ENCODE assay signal across 1 cellular context in genomic region chr19:5060591-5061339, GRCh38.
TF ChIP-seq lines count a peak whose summit lies in the region.

No MANE protein-coding gene starts in this region.

TF ChIP-seq in GM23338, 12 proteins besides CTCF, POLR2A, EP300 and RAD21 (continued from another document):
- TF ChIP-seq ETS1 (IDR thresholded peaks at IDR 0.05): no peak
- TF ChIP-seq EZH2 (IDR thresholded peaks at IDR 0.05; ENCODE audit: low read depth, unreplicated experiment): no peak
- TF ChIP-seq NANOG (IDR thresholded peaks at IDR 0.05; ENCODE audit: borderline replicate concordance): no peak
- no peak for TF ChIP-seq JUNB (IDR thresholded peaks at IDR 0.05; ENCODE audit: unreplicated experiment)
- TF ChIP-seq ZNF114 (CRISPR knock-in tag; IDR thresholded peaks at IDR 0.05): no peak
- no peak for TF ChIP-seq CREB1 (CRISPR knock-in tag; IDR thresholded peaks at IDR 0.05; ENCODE audit: low read depth)
- TF ChIP-seq, protein P1, sequence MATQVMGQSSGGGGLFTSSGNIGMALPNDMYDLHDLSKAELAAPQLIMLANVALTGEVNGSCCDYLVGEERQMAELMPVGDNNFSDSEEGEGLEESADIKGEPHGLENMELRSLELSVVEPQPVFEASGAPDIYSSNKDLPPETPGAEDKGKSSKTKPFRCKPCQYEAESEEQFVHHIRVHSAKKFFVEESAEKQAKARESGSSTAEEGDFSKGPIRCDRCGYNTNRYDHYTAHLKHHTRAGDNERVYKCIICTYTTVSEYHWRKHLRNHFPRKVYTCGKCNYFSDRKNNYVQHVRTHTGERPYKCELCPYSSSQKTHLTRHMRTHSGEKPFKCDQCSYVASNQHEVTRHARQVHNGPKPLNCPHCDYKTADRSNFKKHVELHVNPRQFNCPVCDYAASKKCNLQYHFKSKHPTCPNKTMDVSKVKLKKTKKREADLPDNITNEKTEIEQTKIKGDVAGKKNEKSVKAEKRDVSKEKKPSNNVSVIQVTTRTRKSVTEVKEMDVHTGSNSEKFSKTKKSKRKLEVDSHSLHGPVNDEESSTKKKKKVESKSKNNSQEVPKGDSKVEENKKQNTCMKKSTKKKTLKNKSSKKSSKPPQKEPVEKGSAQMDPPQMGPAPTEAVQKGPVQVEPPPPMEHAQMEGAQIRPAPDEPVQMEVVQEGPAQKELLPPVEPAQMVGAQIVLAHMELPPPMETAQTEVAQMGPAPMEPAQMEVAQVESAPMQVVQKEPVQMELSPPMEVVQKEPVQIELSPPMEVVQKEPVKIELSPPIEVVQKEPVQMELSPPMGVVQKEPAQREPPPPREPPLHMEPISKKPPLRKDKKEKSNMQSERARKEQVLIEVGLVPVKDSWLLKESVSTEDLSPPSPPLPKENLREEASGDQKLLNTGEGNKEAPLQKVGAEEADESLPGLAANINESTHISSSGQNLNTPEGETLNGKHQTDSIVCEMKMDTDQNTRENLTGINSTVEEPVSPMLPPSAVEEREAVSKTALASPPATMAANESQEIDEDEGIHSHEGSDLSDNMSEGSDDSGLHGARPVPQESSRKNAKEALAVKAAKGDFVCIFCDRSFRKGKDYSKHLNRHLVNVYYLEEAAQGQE (IDR thresholded peaks at IDR 0.05; ENCODE audit: unreplicated experiment): no peak
- TF ChIP-seq STAT1 (IDR thresholded peaks at IDR 0.05; ENCODE audit: unreplicated experiment): no peak
- TF ChIP-seq ZNF331 (CRISPR knock-in tag; IDR thresholded peaks at IDR 0.05; ENCODE audit: low read depth): no peak
- TF ChIP-seq POLR2AphosphoS5 (IDR thresholded peaks at IDR 0.05; ENCODE audit: low read depth): no peak
- no peak for TF ChIP-seq EZH2phosphoT487 (IDR thresholded peaks at IDR 0.05; ENCODE audit: unreplicated experiment)
